20 cellular contexts compared by ENCODE assay signal in genomic region chr7:45623740-45624391, GRCh38.
"Had no signal": no experiment of that assay in that cellular context is flagged by ENCODE, and none has a peak within 500 bp of the region (broad histone marks: within the 10 kb centered on the region; RNA-seq: fewer than 3 reads in every experiment).

No MANE protein-coding gene starts in this region.

- DNase-seq: effector CD4-positive, alpha-beta T cell; endodermal cell; glutamatergic neuron; left ventricle myocardium superior; mesenchymal stem cell; midbrain; naive B cell; ovary; right cardiac atrium; small intestine; stimulated activated CD4-positive, alpha-beta T cell treated with anti-CD3 and anti-CD28 coated beads, Interleukin-12 subunit alpha, Interleukin-12 subunit beta, amount 100 ng/mL, for 4 hours; stimulated activated naive CD4-positive, alpha-beta T cell; stomach; substantia nigra; transverse colon had no signal

- H3K27ac ChIP-seq: coronary artery, gastroesophageal sphincter, ovary, stomach, thoracic aorta, transverse colon had no signal

- H3K9me3 ChIP-seq: ovary, thoracic aorta had no signal

- H3K27ac Mint-ChIP-seq: endodermal cell, naive B cell, progenitor cell of endocrine pancreas had no signal

- ATAC-seq: gastroesophageal sphincter, left ventricle myocardium superior, right cardiac atrium had no signal

- H3K4me1 ChIP-seq: gastroesophageal sphincter, stomach had no signal

- H3K4me3 Mint-ChIP-seq: endodermal cell had no signal

- FAIRE-seq: small intestine had no signal

- H3K27me3 ChIP-seq: gastroesophageal sphincter, ovary, stomach, transverse colon had no signal

- H3K27me3 Mint-ChIP-seq: progenitor cell of endocrine pancreas had no signal

- H3K36me3 ChIP-seq: gastroesophageal sphincter, ovary, stomach, thoracic aorta, transverse colon had no signal

- H3K4me1 Mint-ChIP-seq: endodermal cell, naive B cell had no signal

- H3K4me3 ChIP-seq: coronary artery, gastroesophageal sphincter, lung, ovary, stomach, thoracic aorta, transverse colon had no signal
